ENCODE assay signal across 11 cellular contexts in genomic region chr13:99895999-99896695, GRCh38.
A peak's percentile ranks its signal among the peaks of the same experiment; 100 is the strongest.
DNase-seq lines count a peak whose midpoint lies in the region; ATAC-seq and TF ChIP-seq lines count a peak whose summit lies in the region.
"Had no signal": no experiment of that assay in that cellular context is flagged by ENCODE, and none has a peak within 500 bp of the region (broad histone marks: within the 10 kb centered on the region; RNA-seq: fewer than 3 reads in every experiment).

No MANE protein-coding gene starts in this region.

- H3K4me1 Mint-ChIP-seq in CD4-positive, alpha-beta T cell (ENCODE audit: low read depth): peaks cover 15% of the 10 kb centered on the region
- H3K4me1 Mint-ChIP-seq in endodermal cell: peaks cover 17% of the 10 kb centered on the region

- no peak overlapping the region for H2AFZ ChIP-seq in Karpas-422 (ENCODE audit: low read length)

- H3K4me1 ChIP-seq in HUES6 (ENCODE audit: control insufficient read depth, insufficient read depth, low read length): peaks cover 34% of the 10 kb centered on the region
- H3K4me1 ChIP-seq in endodermal cell (ENCODE audit: control insufficient read depth, insufficient read depth, low read length): peaks cover 5% of the 10 kb centered on the region
- H3K4me1 ChIP-seq in psoas muscle: peaks cover 5% of the 10 kb centered on the region
- H3K4me1 ChIP-seq in Karpas-422 (ENCODE audit: low read length): peaks cover 67% of the 10 kb centered on the region
- H3K4me1 ChIP-seq in foreskin keratinocyte: no peaks in the 10 kb centered on the region

- POLR2A ChIA-PET in CD4-positive, alpha-beta T cell (lab: Charles Lee): no interaction called here

- peaks cover 54% of the 10 kb centered on the region for H3K27me3 ChIP-seq in CD4-positive, alpha-beta T cell (ENCODE audit: control insufficient read depth, insufficient read depth, low read length)
- H3K27me3 ChIP-seq in HUES6 (ENCODE audit: control insufficient read depth, insufficient read depth, low read length) (peaks cover 38% of the 10 kb centered on the region; the same call in 1 of the 2 replicates), endodermal cell (ENCODE audit: control insufficient read depth, insufficient read depth, low read length, poor library complexity, severe bottlenecking) (peaks cover 48% of the 10 kb centered on the region), psoas muscle (ENCODE audit: insufficient read depth in 3 of 3, low read length in 2 of 3) (peaks cover 7 to 80% (median 28%) of the 10 kb centered on the region in 3 donors), Karpas-422 (ENCODE audit: low read length) (no peaks in the 10 kb centered on the region), foreskin keratinocyte (peaks cover 83% of the 10 kb centered on the region)
- H3K27me3 ChIP-seq: right lobe of liver had no signal

- H3K9me3 ChIP-seq in CD4-positive, alpha-beta T cell (ENCODE audit: control insufficient read depth, low read length): no peaks in the 10 kb centered on the region
- H3K9me3 ChIP-seq in HUES6 (ENCODE audit: control insufficient read depth, insufficient read depth, low read depth, low read length) (no peaks in the 10 kb centered on the region), endodermal cell (ENCODE audit: control insufficient read depth, low read length) (no peaks in the 10 kb centered on the region), psoas muscle (no peaks in the 10 kb centered on the region), Karpas-422 (ENCODE audit: low read length) (no peaks in the 10 kb centered on the region)
- H3K9me3 ChIP-seq: right lobe of liver had no signal

- H3K9ac ChIP-seq in HUES6 (ENCODE audit: low read length) (no peak overlapping the region), endodermal cell (ENCODE audit: extremely low read depth, low read length, poor library complexity, severe bottlenecking) (no peak overlapping the region), Karpas-422 (ENCODE audit: low read length) (no peak overlapping the region)

- H3K27me3 Mint-ChIP-seq in CD4-positive, alpha-beta T cell: peaks cover 63% of the 10 kb centered on the region
- H3K27me3 Mint-ChIP-seq in endodermal cell (ENCODE audit: insufficient read depth): peaks cover 67% of the 10 kb centered on the region

- no peaks in the 10 kb centered on the region for H3K9me3 Mint-ChIP-seq in CD4-positive, alpha-beta T cell
- H3K9me3 Mint-ChIP-seq in endodermal cell: no peaks in the 10 kb centered on the region

- TF ChIP-seq CTCF in CD4-positive, alpha-beta T cell (IDR thresholded peaks at IDR 0.05): no peak
- TF ChIP-seq CTCF in endodermal cell (conservative IDR thresholded peaks at IDR 0.05) (no peak), psoas muscle (IDR thresholded peaks at IDR 0.05) (no peak), foreskin keratinocyte (conservative IDR thresholded peaks at IDR 0.05) (no peak)

- no peaks in the 10 kb centered on the region for H3K36me3 ChIP-seq in HUES6 (ENCODE audit: control insufficient read depth, insufficient read depth, low read length)
- H3K36me3 ChIP-seq in endodermal cell (ENCODE audit: control insufficient read depth, insufficient read depth, low read length): no peaks in the 10 kb centered on the region
- H3K36me3 ChIP-seq in psoas muscle (ENCODE audit: insufficient read depth in 1 of 2, low read depth in 1 of 2): no peaks in the 10 kb centered on the region
- no peaks in the 10 kb centered on the region for H3K36me3 ChIP-seq in Karpas-422 (ENCODE audit: insufficient read depth, low read length)
- H3K36me3 ChIP-seq: right lobe of liver had no signal

- peak overlapping the region; percentile 50; the same call in 1 of the 2 replicates for H3K4me3 ChIP-seq in HUES6 (ENCODE audit: low read depth, low read length)
- H3K4me3 ChIP-seq in endodermal cell (ENCODE audit: low read length): no peak overlapping the region
- peak overlapping the region; percentile 54 for H3K4me3 ChIP-seq in psoas muscle
- H3K4me3 ChIP-seq in Karpas-422 (ENCODE audit: low read length): no peak overlapping the region

- H3K79me2 ChIP-seq in Karpas-422 (ENCODE audit: low read length): no peaks in the 10 kb centered on the region

- no peak for ATAC-seq in CD4-positive, alpha-beta T cell (ENCODE audit: poor library complexity)
- ATAC-seq in psoas muscle (no peak), foreskin keratinocyte (no peak)

- no peaks in the 10 kb centered on the region for H4K20me1 ChIP-seq in Karpas-422 (ENCODE audit: insufficient read depth, low read depth, low read length)

- DNase-seq in CD4-positive, alpha-beta T cell: no peak
- DNase-seq in endodermal cell: peak; percentile 78
- no peak for DNase-seq in psoas muscle
- DNase-seq in cerebellar nuclear complex (lab: John Stamatoyannopoulos, UW): no peak
- no peak for DNase-seq in Karpas-422
- no peak for DNase-seq in foreskin keratinocyte
- DNase-seq in NCI-H1048 (lab: John Stamatoyannopoulos, UW): no peak
- DNase-seq: DMS153, NCI-H774, right lobe of liver had no signal

- 58 to 84% methylated on average over 27 to 80 of the region's 80 CpGs for WGBS in endodermal cell (ENCODE audit: insufficient coverage in 1 of 2, insufficient read length in 1 of 2), 2 experiments
- 20 to 27% (median 22%) methylated on average over 68 to 80 of the region's 80 CpGs for WGBS in psoas muscle, 3 donors

- H3K4me3 Mint-ChIP-seq in CD4-positive, alpha-beta T cell: peak overlapping the region; percentile 48
- H3K4me3 Mint-ChIP-seq in endodermal cell: peak overlapping the region; percentile 43

- H3K27ac Mint-ChIP-seq in CD4-positive, alpha-beta T cell: no peak overlapping the region
- no peak overlapping the region for H3K27ac Mint-ChIP-seq in endodermal cell

- H3K9me2 ChIP-seq in Karpas-422 (replicated peaks; ENCODE audit: insufficient read depth, low read length): no peaks in the 10 kb centered on the region

- no peak overlapping the region for H3K27ac ChIP-seq in CD4-positive, alpha-beta T cell (ENCODE audit: low read depth, low read length)
- H3K27ac ChIP-seq in HUES6 (ENCODE audit: low read depth, low read length) (no peak overlapping the region), endodermal cell (ENCODE audit: low read depth, low read length) (peak overlapping the region; percentile 86), psoas muscle (no peak overlapping the region), Karpas-422 (ENCODE audit: low read length) (no peak overlapping the region), foreskin keratinocyte (no peak overlapping the region)
- H3K27ac ChIP-seq: right lobe of liver had no signal

- no peak overlapping the region for H3K4me2 ChIP-seq in Karpas-422 (ENCODE audit: low read depth, low read length, poor library complexity, severe bottlenecking)

- CTCF ChIA-PET in CD4-positive, alpha-beta T cell (lab: Charles Lee): no interaction called here

- intact Hi-C loops in CD4-positive, alpha-beta T cell (cut with DNase I, micrococcal nuclease): no loop called here
- intact Hi-C loops in psoas muscle (cut with DNase I): no loop called here

- no peaks in the 10 kb centered on the region for H3K36me3 Mint-ChIP-seq in CD4-positive, alpha-beta T cell (ENCODE audit: low read depth)
- no peaks in the 10 kb centered on the region for H3K36me3 Mint-ChIP-seq in endodermal cell (ENCODE audit: low read depth)

Comparison
In these comparisons a context has a peak if more than half of its experiments do, and no peak if none do; other contexts are left out.
1. H3K4me3 ChIP-seq: peak in HUES6 (single experiment) and psoas muscle (single experiment); none in endodermal cell (single experiment) and Karpas-422 (single experiment).